Comparison of ENCODE assay signal across 8 cellular contexts in genomic region chr11:46360878-46361277, GRCh38. TPM values are rescaled to one million over a fixed set of nuclear protein-coding genes. Genes with fewer than 3 reads are reported as not detected.
DNase-seq lines count a peak whose midpoint lies in the region; ATAC-seq and TF ChIP-seq lines count a peak whose summit lies in the region.

No MANE protein-coding gene starts in this region.

- intact Hi-C loops in prostate gland (cut with DNase I): no loop called here

- no peaks in the 10 kb centered on the region for H3K9me3 ChIP-seq in prostate gland

- CTCF ChIA-PET in GM10248 (lab: Yijun Ruan, JAX): interaction anchor here (0.8 to 21.1 kb wide), 12 partner anchors 3 to 191 kb away, joined by 3 to 452 read pairs (median 7); partner anchors contain the start of gene DGKZ

- H3K4me3 ChIP-seq in HL-60 (replicated peaks; ENCODE audit: insufficient read depth, low read length) (peak overlapping the region; percentile 59), choroid plexus epithelial cell (ENCODE audit: low read depth, low read length) (no peak overlapping the region), prostate gland (peak overlapping the region; percentile 6 to 24)

- WGBS in prostate gland: 55% methylated on average over 7 of the region's 7 CpGs

- peak in 1 of 2 experiments; percentile 81 for DNase-seq in HL-60 (ENCODE audit: low read depth in 1 of 2, low spot score in 1 of 2)
- DNase-seq in choroid plexus epithelial cell (ENCODE audit: low read depth): peak; percentile 39
- DNase-seq in prostate gland (ENCODE audit: low spot score): no peak
- no peak for DNase-seq in GM10248 (ENCODE audit: extremely low spot score)
- DNase-seq in DMS 273 treated with DMSO at 0.1 percent for 48 hours (lab: John Stamatoyannopoulos, UW): no peak
- no peak for DNase-seq in NCI-H2029 treated with DMSO at 0.1 percent for 48 hours (lab: John Stamatoyannopoulos, UW)
- DNase-seq in NCI-H1436 treated with DMSO at 0.1 percent for 48 hours (lab: John Stamatoyannopoulos, UW): no peak

- TF ChIP-seq CTCF in HL-60 (IDR thresholded peaks at IDR 0.05; ENCODE audit: insufficient read depth, low read length) (no peak), choroid plexus epithelial cell (conservative IDR thresholded peaks at IDR 0.05; ENCODE audit: low read depth, low read length) (no peak), prostate gland (IDR thresholded peaks at IDR 0.05) (no peak), GM10248 (IDR thresholded peaks at IDR 0.05; ENCODE audit: control extremely low read depth, extremely low read depth, low read depth, missing control alignments) (no peak)

- H3K27me3 ChIP-seq in HL-60 (ENCODE audit: insufficient read depth, poor library complexity, severe bottlenecking): no peaks in the 10 kb centered on the region
- no peaks in the 10 kb centered on the region for H3K27me3 ChIP-seq in prostate gland (replicated peaks; ENCODE audit: insufficient read depth)

- POLR2A ChIA-PET in GM10248 (lab: Yijun Ruan, JAX): no interaction called here

- ATAC-seq in GM18870 (IDR thresholded peaks at IDR 0.05; ENCODE audit: unreplicated experiment): peak; percentile 15

- H3K4me1 ChIP-seq in prostate gland (replicated peaks): peaks cover 10% of the 10 kb centered on the region

- H3K27ac ChIP-seq in HL-60 (replicated peaks) (peak overlapping the region; percentile 97), prostate gland (peak overlapping the region; percentile 72 to 77)

- TF ChIP-seq POLR2A in prostate gland (IDR thresholded peaks at IDR 0.05): no peak

- no peaks in the 10 kb centered on the region for H3K36me3 ChIP-seq in prostate gland

RNA-seq across cellular contexts. Expression of gene DGKZ, which starts 13.6 kb away (rescaled TPM):
- 10 to 100 TPM; 53.6 to 95.0 TPM for total RNA-seq in prostate gland

RNA-seq across cellular contexts. Expression of gene MDK, which starts 20.6 kb away (rescaled TPM):
- total RNA-seq in prostate gland: 100 to 1,000 TPM in 1 of 2 donors, 10 to 100 TPM in 1; 71.6 to 164 TPM

RNA-seq across cellular contexts. Expression of gene CHRM4, which starts 30.7 kb away (rescaled TPM):
- 1 to 10 TPM in 1 of 2 donors, not detected in 1; 2.8 TPM for total RNA-seq in prostate gland
